10 cellular contexts compared by ENCODE assay signal in the genomic region with DNA sequence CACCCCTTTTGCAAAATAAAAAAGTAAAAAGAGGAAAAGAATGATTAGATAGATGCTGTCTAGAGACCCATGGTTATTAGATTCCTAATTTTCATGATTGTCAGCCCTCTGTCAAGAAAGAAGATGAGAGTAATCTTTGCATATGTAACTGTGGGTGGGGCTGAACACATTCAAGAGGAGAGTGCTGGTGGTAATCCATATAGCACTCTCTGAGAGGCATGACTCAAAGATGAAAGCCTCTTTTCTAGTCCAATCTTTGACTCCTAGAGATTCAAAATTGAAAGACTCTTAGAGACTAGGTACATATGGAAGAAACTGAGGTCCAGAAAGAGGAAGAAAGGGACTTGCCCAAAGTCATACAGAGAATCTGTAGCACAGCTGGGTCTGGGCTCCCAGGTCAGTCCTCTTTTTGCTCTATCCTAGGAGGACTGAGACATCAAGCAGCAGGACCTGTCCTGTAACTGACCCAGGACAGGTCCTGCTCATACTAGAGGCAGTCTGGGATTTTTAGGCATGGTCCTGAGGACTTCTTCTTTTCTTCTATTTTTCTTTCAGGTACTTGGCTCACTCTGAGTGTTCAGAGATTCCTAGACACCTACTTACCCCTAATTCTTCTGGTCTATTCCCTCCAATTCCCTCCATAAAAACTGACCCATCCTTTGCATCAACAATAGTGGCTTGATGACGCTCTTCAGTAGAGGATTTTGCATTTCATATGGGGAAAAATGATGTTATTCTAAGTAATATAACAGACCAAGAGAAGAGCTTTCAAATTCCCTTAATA. TPM values are rescaled to one million over a fixed set of nuclear protein-coding genes. Genes with fewer than 3 reads are reported as not detected.
DNase-seq lines count a peak whose midpoint lies in the region; ATAC-seq and TF ChIP-seq lines count a peak whose summit lies in the region.
"Had no signal": no experiment of that assay in that cellular context is flagged by ENCODE, and none has a peak within 500 bp of the region (broad histone marks: within the 10 kb centered on the region; RNA-seq: fewer than 3 reads in every experiment).

No MANE protein-coding gene starts in this region.

- peak overlapping the region in 9 of 10 donors; percentile 18 to 88 (median 50) for H3K4me3 Mint-ChIP-seq in naive thymus-derived CD4-positive, alpha-beta T cell

- no peak overlapping the region for H2AFZ ChIP-seq in OCI-LY3 (ENCODE audit: low read depth, low read length)

- peak overlapping the region; percentile 48 for H3K27ac ChIP-seq in OCI-LY3 (ENCODE audit: low read length)
- H3K27ac ChIP-seq in naive thymus-derived CD4-positive, alpha-beta T cell (ENCODE audit: low read depth, low read length), result no peak overlapping the region
- no peak overlapping the region for H3K27ac ChIP-seq in vagina
- H3K27ac ChIP-seq in gastrocnemius medialis, result no peak overlapping the region

- ATAC-seq in GM21529 (IDR thresholded peaks at IDR 0.05; ENCODE audit: unreplicated experiment), result peak; percentile 31
- ATAC-seq in naive thymus-derived CD4-positive, alpha-beta T cell, result no peak
- no peak for ATAC-seq in activated CD4-positive, CD25-positive, alpha-beta regulatory T cell treated with anti-CD3 and anti-CD28 coated beads, Interleukin-2, amount 50 U/mL, for 24 hours
- no peak for ATAC-seq in gastrocnemius medialis

- intact Hi-C loops in naive thymus-derived CD4-positive, alpha-beta T cell (cut with micrococcal nuclease), result loop anchor here (1.0 to 2.0 kb wide), 2 partner anchors 11 to 15 kb away; no protein-coding TSS in a partner anchor
- intact Hi-C loops in vagina (cut with DNase I), result no loop called here
- intact Hi-C loops in gastrocnemius medialis (cut with DNase I; ENCODE audit: low total_unique reads), result no loop called here

- in situ Hi-C loops in gastrocnemius medialis (cut with MboI; ENCODE audit: low sequenced_read_pairs in 4 of 4), result no loop called here

- DNase-seq in naive thymus-derived CD4-positive, alpha-beta T cell, result no peak
- DNase-seq in vagina (ENCODE audit: extremely low spot score in 2 of 2) (no peak), gastrocnemius medialis (no peak)
- no peak for DNase-seq in NK-92 treated with Interleukin-12 subunit alpha and Interleukin-12 subunit beta, amount 100 ng/mL, for 24 hours (lab: John Stamatoyannopoulos, UW)
- DNase-seq: NCI-H226 had no signal

- H3K9ac ChIP-seq in OCI-LY3 (ENCODE audit: low read length), result no peak overlapping the region; the same call in 1 of the 2 replicates

- TF ChIP-seq CTCF in OCI-LY3 (IDR thresholded peaks at IDR 0.05; ENCODE audit: low read depth, low read length) (no peak), vagina (IDR thresholded peaks at IDR 0.05) (no peak), gastrocnemius medialis (IDR thresholded peaks at IDR 0.05 in 4 of 5, conservative IDR thresholded peaks at IDR 0.05 in 1 of 5) (no peak)

- peaks cover 0 to 1% (median 0%) of the 10 kb centered on the region in 11 donors for H3K9me3 Mint-ChIP-seq in naive thymus-derived CD4-positive, alpha-beta T cell

- H3K27me3 ChIP-seq in OCI-LY3 (ENCODE audit: low read depth, low read length), result no peaks in the 10 kb centered on the region
- no peaks in the 10 kb centered on the region for H3K27me3 ChIP-seq in naive thymus-derived CD4-positive, alpha-beta T cell (ENCODE audit: control insufficient read depth in 2 of 2, insufficient read depth in 2 of 2, low read length in 2 of 2)
- no peaks in the 10 kb centered on the region for H3K27me3 ChIP-seq in vagina
- H3K27me3 ChIP-seq in gastrocnemius medialis, result no peaks in the 10 kb centered on the region

- H3K79me2 ChIP-seq in OCI-LY3 (ENCODE audit: low read length), result no peaks in the 10 kb centered on the region

- no peaks in the 10 kb centered on the region for H3K27me3 Mint-ChIP-seq in naive thymus-derived CD4-positive, alpha-beta T cell

- CTCF ChIA-PET in naive thymus-derived CD4-positive, alpha-beta T cell (lab: Charles Lee), result interaction anchor here (0.6 kb wide), 1 partner anchor 9 kb away, joined by 3 read pairs; no protein-coding TSS in a partner anchor

- H3K4me2 ChIP-seq in OCI-LY3 (ENCODE audit: low read length), result peak overlapping the region; percentile 58

- H3K4me3 ChIP-seq in OCI-LY3 (ENCODE audit: low read length) (no peak overlapping the region), vagina (peak overlapping the region in 1 of 2 donors; percentile 9), gastrocnemius medialis (peak overlapping the region in 1 of 4 donors; percentile 23)
- H3K4me3 ChIP-seq in naive thymus-derived CD4-positive, alpha-beta T cell (ENCODE audit: low read length), result peak overlapping the region; percentile 38

- peak overlapping the region in 4 of 9 donors; percentile 2 to 89 (median 54) for H3K27ac Mint-ChIP-seq in naive thymus-derived CD4-positive, alpha-beta T cell

- TF ChIP-seq POLR2A in GM15510 (IDR thresholded peaks at IDR 0.05; ENCODE audit: borderline replicate concordance, extremely low read depth, insufficient read length) (peak; percentile 31), vagina (IDR thresholded peaks at IDR 0.05) (no peak), gastrocnemius medialis (IDR thresholded peaks at IDR 0.05) (no peak)

- H3K36me3 ChIP-seq in OCI-LY3 (replicated peaks; ENCODE audit: low read depth, low read length) (no peaks in the 10 kb centered on the region), vagina (no peaks in the 10 kb centered on the region), gastrocnemius medialis (no peaks in the 10 kb centered on the region)
- no peaks in the 10 kb centered on the region for H3K36me3 ChIP-seq in naive thymus-derived CD4-positive, alpha-beta T cell (ENCODE audit: control insufficient read depth in 2 of 3, insufficient read depth in 3 of 3, low read length in 3 of 3)

- H3K36me3 Mint-ChIP-seq in naive thymus-derived CD4-positive, alpha-beta T cell, result peaks cover 0 to 41% (median 0%) of the 10 kb centered on the region in 5 donors

- H3K4me1 ChIP-seq in OCI-LY3 (ENCODE audit: low read length) (peaks cover 99% of the 10 kb centered on the region), vagina (no peaks in the 10 kb centered on the region), gastrocnemius medialis (no peaks in the 10 kb centered on the region)
- H3K4me1 ChIP-seq in naive thymus-derived CD4-positive, alpha-beta T cell (ENCODE audit: control insufficient read depth in 2 of 2, insufficient read depth in 2 of 2, low read length in 2 of 2), result peaks cover 41 to 60% of the 10 kb centered on the region in 2 donors

- peaks cover 39 to 98% (median 92%) of the 10 kb centered on the region in 7 donors for H3K4me1 Mint-ChIP-seq in naive thymus-derived CD4-positive, alpha-beta T cell

- no peaks in the 10 kb centered on the region for H3K9me3 ChIP-seq in OCI-LY3 (ENCODE audit: insufficient read depth, low read length)
- H3K9me3 ChIP-seq in naive thymus-derived CD4-positive, alpha-beta T cell (ENCODE audit: control insufficient read depth in 2 of 3, low read length in 3 of 3), result no peaks in the 10 kb centered on the region
- no peaks in the 10 kb centered on the region for H3K9me3 ChIP-seq in vagina
- H3K9me3 ChIP-seq in gastrocnemius medialis, result no peaks in the 10 kb centered on the region

- POLR2A ChIA-PET in naive thymus-derived CD4-positive, alpha-beta T cell (lab: Charles Lee), result interaction anchor here (0.7 to 1.3 kb wide), 3 partner anchors 9 to 45 kb away, joined by 3 to 5 read pairs (median 4); no protein-coding TSS in a partner anchor

- no peaks in the 10 kb centered on the region for H4K20me1 ChIP-seq in OCI-LY3 (ENCODE audit: insufficient read depth, low read length)

RNA-seq across cellular contexts. Expression of a gene that starts 23.8 kb away (rescaled TPM):
- total RNA-seq in naive thymus-derived CD4-positive, alpha-beta T cell, result 1 to 10 TPM in 2 of 5 experiments, under 1 TPM in 2, not detected in 1; 0.32 to 1.8 (median 1.0) TPM
- polyA plus RNA-seq in naive thymus-derived CD4-positive, alpha-beta T cell, result under 1 TPM in 1 of 2 donors, not detected in 1; 0.21 TPM
- 57.0 TPM for total RNA-seq in vagina
- 10 to 100 TPM; 17.8 to 39.1 (median 28.4) TPM for total RNA-seq in gastrocnemius medialis
- total RNA-seq: bronchial epithelial cell had no signal

Comparison
In these comparisons a context has a peak if more than half of its experiments do, and no peak if none do; other contexts are left out.
1. RNA of a gene that starts 23.8 kb away (total RNA-seq): 57.0 TPM in vagina (single experiment) and 17.8 to 39.1 TPM in gastrocnemius medialis; 0.32 to 1.8 TPM in naive thymus-derived CD4-positive, alpha-beta T cell; every median in the first group is over 4 times any median in the second.
2. intact Hi-C loops: an anchor here in naive thymus-derived CD4-positive, alpha-beta T cell (1.0 to 2.0 kb wide); none called in vagina and gastrocnemius medialis.